In genomic region chr4:184016742-184017668, GRCh38 we compare ENCODE assay signal across 23 cellular contexts.
DNase-seq lines count a peak whose midpoint lies in the region; ATAC-seq, FAIRE-seq and TF ChIP-seq lines count a peak whose summit lies in the region.
"Had no signal": no experiment of that assay in that cellular context is flagged by ENCODE, and none has a peak within 500 bp of the region (broad histone marks: within the 10 kb centered on the region; RNA-seq: fewer than 3 reads in every experiment).

No MANE protein-coding gene starts in this region.

- 2% methylated on average over 19 of the region's 20 CpGs for WGBS in K562 (ENCODE audit: insufficient coverage, low coverage, missing lambda C conversion rate)
- no CpG with 5 or more reads among the region's 20 CpGs for WGBS in trophoblast cell (ENCODE audit: extremely low coverage, insufficient coverage, insufficient read length)

- peaks cover 17 to 21% of the 10 kb centered on the region in 2 experiments for H3K27me3 ChIP-seq in K562 (ENCODE audit: control insufficient read depth in 2 of 2, insufficient read depth in 2 of 2, low read length in 2 of 2)
- no peaks in the 10 kb centered on the region for H3K27me3 ChIP-seq in layer of hippocampus (ENCODE audit: control insufficient read depth, insufficient read depth, low read length)
- no peaks in the 10 kb centered on the region for H3K27me3 ChIP-seq in trophoblast cell (ENCODE audit: insufficient read depth, low read length)
- H3K27me3 ChIP-seq: BLaER1, MG63, neural progenitor cell had no signal

- H3K4me1 ChIP-seq in K562 (replicated peaks in 1 of 2; ENCODE audit: control insufficient read depth in 2 of 2, insufficient read depth in 2 of 2, low read length in 2 of 2), result no peaks in the 10 kb centered on the region; a peak in 1 of 5 replicates
- peaks cover 4 to 6% of the 10 kb centered on the region in 2 experiments for H3K4me1 ChIP-seq in trophoblast cell (ENCODE audit: control insufficient read depth in 1 of 2, insufficient read depth in 2 of 2, low read length in 2 of 2)
- H3K4me1 ChIP-seq: BLaER1, neural progenitor cell had no signal

- H3K9me3 Mint-ChIP-seq in chondrocyte (ENCODE audit: low read depth), result no peaks in the 10 kb centered on the region
- H3K9me3 Mint-ChIP-seq: activated CD4-positive, alpha-beta memory T cell treated with anti-CD3 and anti-CD28 coated beads for 36 hours; activated T-cell treated with anti-CD3 and anti-CD28 coated beads, Interleukin-2, amount 50 U/mL, for 24 hours; central memory CD8-positive, alpha-beta T cell; effector memory CD8-positive, alpha-beta T cell; memory B cell; neural progenitor cell; T-cell had no signal

- ATAC-seq in K562 (no peak), T-helper 17 cell (no peak)
- ATAC-seq: effector memory CD8-positive, alpha-beta T cell; Right ventricle myocardium inferior; T-cell had no signal

- in situ Hi-C loops in K562 (cut with MboI), result no loop called here

- BruUV-seq in K562 (replicated peaks; lab: Mats Ljungman, UMichigan), result no TSS peak

- no peak overlapping the region for H3K27ac Mint-ChIP-seq in T-helper 17 cell
- no peak overlapping the region for H3K27ac Mint-ChIP-seq in chondrocyte (ENCODE audit: unreplicated experiment)
- H3K27ac Mint-ChIP-seq: activated CD4-positive, alpha-beta memory T cell treated with anti-CD3 and anti-CD28 coated beads for 36 hours; activated T-cell treated with anti-CD3 and anti-CD28 coated beads, Interleukin-2, amount 50 U/mL, for 24 hours; effector memory CD8-positive, alpha-beta T cell; memory B cell; neural progenitor cell; T-cell had no signal

- TF ChIP-seq CTCF in K562 (IDR thresholded peaks at IDR 0.05 in 2 of 3, conservative IDR thresholded peaks at IDR 0.05 in 1 of 3; ENCODE audit: insufficient read depth in 2 of 3, low read depth in 1 of 3, low read length in 3 of 3) (no peak), chondrocyte (IDR thresholded peaks at IDR 0.05) (no peak)

- no peaks in the 10 kb centered on the region for H4K20me1 ChIP-seq in K562 (replicated peaks; ENCODE audit: control insufficient read depth, insufficient read depth, low read length)
- H4K20me1 ChIP-seq: BLaER1 had no signal

- no peaks in the 10 kb centered on the region for H3K9me3 ChIP-seq in K562 (replicated peaks; ENCODE audit: control insufficient read depth, insufficient read depth, low read depth, low read length)
- H3K9me3 ChIP-seq in trophoblast cell (ENCODE audit: insufficient read depth, low read depth, low read length), result no peaks in the 10 kb centered on the region
- no peaks in the 10 kb centered on the region for H3K9me3 ChIP-seq in T-helper 17 cell (ENCODE audit: control insufficient read depth, low read length, poor library complexity, severe bottlenecking)
- H3K9me3 ChIP-seq: BLaER1, MG63 had no signal

- peak overlapping the region; percentile 37 for H4K8ac ChIP-seq in trophoblast cell (ENCODE audit: low read depth, low read length)

- H4K91ac ChIP-seq in trophoblast cell (ENCODE audit: low read depth, low read length), result no peak overlapping the region

- H3K18ac ChIP-seq in trophoblast cell (ENCODE audit: low read length), result no peak overlapping the region

- CTCF ChIA-PET in K562 (lab: Yijun Ruan, JAX; ENCODE audit: low intra/inter-chr PET ratio), result no interaction called here

- peaks cover 3% of the 10 kb centered on the region for H3K4me1 Mint-ChIP-seq in T-helper 17 cell
- no peaks in the 10 kb centered on the region for H3K4me1 Mint-ChIP-seq in chondrocyte (ENCODE audit: low read depth)
- H3K4me1 Mint-ChIP-seq: central memory CD8-positive, alpha-beta T cell; memory B cell; T-cell had no signal

- POLR2A ChIA-PET in K562 (lab: Yijun Ruan, JAX), result no interaction called here

- H3K36me3 Mint-ChIP-seq in T-helper 17 cell (ENCODE audit: low read depth) (no peaks in the 10 kb centered on the region), chondrocyte (ENCODE audit: low read depth) (no peaks in the 10 kb centered on the region)
- H3K36me3 Mint-ChIP-seq: activated CD4-positive, alpha-beta memory T cell treated with anti-CD3 and anti-CD28 coated beads for 36 hours; memory B cell; T-cell had no signal

- H3K4ac ChIP-seq in trophoblast cell (ENCODE audit: low read depth, low read length), result no peak overlapping the region

- H3K4me3 Mint-ChIP-seq in T-helper 17 cell, result no peak overlapping the region
- no peak overlapping the region for H3K4me3 Mint-ChIP-seq in chondrocyte (ENCODE audit: unreplicated experiment)
- H3K4me3 Mint-ChIP-seq: activated CD4-positive, alpha-beta memory T cell treated with anti-CD3 and anti-CD28 coated beads for 36 hours; activated T-cell treated with anti-CD3 and anti-CD28 coated beads, Interleukin-2, amount 50 U/mL, for 24 hours; central memory CD8-positive, alpha-beta T cell; effector memory CD8-positive, alpha-beta T cell; memory B cell; neural progenitor cell; T-cell had no signal

- DNase-seq in K562 (ENCODE audit: extremely low read depth in 1 of 4, low spot score in 3 of 4), result no peak
- no peak for DNase-seq in trophoblast cell
- DNase-seq in T-helper 17 cell, result no peak
- DNase-seq in NK-92 (lab: John Stamatoyannopoulos, UW; ENCODE audit: unreplicated experiment), result no peak
- no peak for DNase-seq in GM19238 (ENCODE audit: insufficient read length, low spot score)
- DNase-seq in chondrocyte (ENCODE audit: low spot score), result no peak
- DNase-seq: activated CD4-positive, alpha-beta memory T cell treated with anti-CD3 and anti-CD28 coated beads for 36 hours; activated naive CD4-positive, alpha-beta T cell treated with Interleukin-2 at 50 U/mL for 16 hours; activated T-cell treated with anti-CD3 and anti-CD28 coated beads, Interleukin-2, amount 50 U/mL, for 24 hours; effector memory CD8-positive, alpha-beta T cell; islet precursor cell; MG63; NCI-H146; NCI-H2171 treated with DMSO at 0.1 percent for 48 hours; stimulated activated CD4-positive, alpha-beta T cell treated with anti-CD3 and anti-CD28 coated beads, Interleukin-12 subunit alpha, Interleukin-12 subunit beta, amount 100 ng/mL, for 4 hours; T-cell had no signal

- no peak overlapping the region for H2BK120ac ChIP-seq in trophoblast cell (ENCODE audit: insufficient read depth, low read length, poor library complexity)

- H3K36me3 ChIP-seq in K562 (ENCODE audit: control insufficient read depth, insufficient read depth, low read length) (no peaks in the 10 kb centered on the region), trophoblast cell (ENCODE audit: control insufficient read depth in 1 of 2, insufficient read depth in 2 of 2, low read length in 2 of 2) (no peaks in the 10 kb centered on the region)
- H3K36me3 ChIP-seq: BLaER1, MG63, neural progenitor cell had no signal

- H3K23ac ChIP-seq in trophoblast cell (ENCODE audit: low read length), result no peak overlapping the region

- TF ChIP-seq EP300 in K562 (IDR thresholded peaks at IDR 0.05; ENCODE audit: low read length), result no peak

- TF ChIP-seq RAD21 in K562 (CRISPR knock-in tag; conservative IDR thresholded peaks at IDR 0.05 in 1 of 2, IDR thresholded peaks at IDR 0.05 in 1 of 2), result no peak

- H3K27me3 Mint-ChIP-seq in T-helper 17 cell (peaks cover 6% of the 10 kb centered on the region), chondrocyte (ENCODE audit: low read depth) (no peaks in the 10 kb centered on the region)
- H3K27me3 Mint-ChIP-seq: memory B cell had no signal

- H2AFZ ChIP-seq in K562 (ENCODE audit: low read depth, low read length) (no peak overlapping the region), trophoblast cell (ENCODE audit: insufficient read depth, low read length, poor library complexity) (no peak overlapping the region)
- H2AFZ ChIP-seq: neural progenitor cell had no signal

- H3K79me1 ChIP-seq in trophoblast cell (ENCODE audit: low read length), result no peaks in the 10 kb centered on the region

- H3K27ac ChIP-seq in K562 (ENCODE audit: extremely low read depth, low read depth, low read length), result no peak overlapping the region
- peak overlapping the region; percentile 58 for H3K27ac ChIP-seq in layer of hippocampus (ENCODE audit: low read depth, low read length)
- no peak overlapping the region for H3K27ac ChIP-seq in trophoblast cell (ENCODE audit: low read depth, low read length)
- H3K27ac ChIP-seq: BLaER1, neural progenitor cell had no signal

- peak overlapping the region; percentile 88 for H2BK12ac ChIP-seq in trophoblast cell (ENCODE audit: low read length)

- no peak overlapping the region for H2BK5ac ChIP-seq in trophoblast cell (ENCODE audit: low read depth, low read length, poor library complexity)

- H3K79me2 ChIP-seq in K562 (ENCODE audit: control insufficient read depth, insufficient read depth, low read length) (no peaks in the 10 kb centered on the region), trophoblast cell (ENCODE audit: control insufficient read depth, insufficient read depth, low read length, poor library complexity) (no peaks in the 10 kb centered on the region)

- TF ChIP-seq POLR2A in K562 (conservative IDR thresholded peaks at IDR 0.05), result no peak

- H2AK5ac ChIP-seq in trophoblast cell (ENCODE audit: low read length), result peak overlapping the region; percentile 73

- no peak overlapping the region for H3K14ac ChIP-seq in trophoblast cell (ENCODE audit: low read length)

- intact Hi-C loops in K562 (cut with micrococcal nuclease), result no loop called here

- no peaks in the 10 kb centered on the region for H3K9me1 ChIP-seq in K562 (ENCODE audit: control insufficient read depth, insufficient read depth, low read length)

- H3K4me3 ChIP-seq in K562 (no peak overlapping the region), trophoblast cell (ENCODE audit: low read depth, low read length) (no peak overlapping the region)
- H3K4me3 ChIP-seq: BLaER1, MG63, neural progenitor cell had no signal

- H4K12ac ChIP-seq in trophoblast cell (ENCODE audit: low read depth, low read length), result no peak overlapping the region

- peak; percentile 23 for FAIRE-seq in K562 (lab: Jason Lieb, UNC)
- FAIRE-seq: H1 had no signal

- H3K9ac ChIP-seq in K562 (ENCODE audit: insufficient read depth in 1 of 2, low read depth in 2 of 2, low read length in 2 of 2) (no peak overlapping the region), trophoblast cell (ENCODE audit: low read length) (no peak overlapping the region)
- H3K9ac ChIP-seq: BLaER1, neural progenitor cell had no signal

- H3K4me2 ChIP-seq in K562 (ENCODE audit: insufficient read depth, low read length) (no peak overlapping the region), trophoblast cell (ENCODE audit: low read length) (no peak overlapping the region)
- H3K4me2 ChIP-seq: BLaER1, neural progenitor cell had no signal

TF ChIP-seq in K562, 482 proteins besides CTCF, POLR2A, EP300 and RAD21 (continues in another document):
- no peak for TF ChIP-seq TFE3 (CRISPR knock-in tag; IDR thresholded peaks at IDR 0.05)
